In the genomic region with DNA sequence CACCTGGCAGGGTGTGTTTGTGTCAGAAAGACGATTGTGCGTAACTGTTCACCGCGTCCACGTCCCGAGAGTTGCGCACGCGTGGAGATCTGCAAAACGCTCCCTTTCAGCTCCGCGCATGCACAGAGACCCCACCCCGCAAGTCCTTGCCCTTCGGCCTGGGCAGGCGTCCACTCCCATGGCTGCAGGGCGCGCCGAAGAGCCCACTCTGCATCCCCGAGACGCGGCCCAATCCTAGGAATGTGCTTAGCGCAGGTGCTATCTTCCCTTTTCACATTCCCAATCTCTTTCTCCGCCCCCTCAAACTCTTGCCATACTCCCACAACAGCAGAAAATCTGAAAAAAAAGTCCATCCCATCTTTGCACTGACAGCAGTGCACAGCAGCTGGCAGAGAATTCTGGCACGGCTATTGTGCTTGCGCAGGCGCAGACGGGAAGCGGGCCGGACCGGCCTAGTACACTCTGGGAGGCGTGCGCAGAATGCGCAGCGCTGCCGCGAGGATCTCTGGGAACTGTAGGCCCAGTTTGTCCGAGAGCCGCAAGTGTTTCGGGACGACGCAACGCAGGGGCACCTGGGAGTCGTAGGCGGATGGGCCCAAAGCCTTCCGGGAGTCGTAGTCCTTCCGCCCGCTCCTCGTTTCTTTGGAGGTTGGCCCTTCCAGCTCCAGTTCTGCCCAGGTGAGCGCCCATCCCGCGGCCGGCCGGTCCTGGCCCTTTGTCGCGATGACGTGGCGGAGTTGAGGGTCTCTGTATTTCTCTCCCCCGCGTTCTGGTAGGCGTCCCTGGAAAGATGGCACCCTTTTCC, we compare ENCODE assay signal across 8 cellular contexts. TPM values are rescaled to one million over a fixed set of nuclear protein-coding genes. Genes with fewer than 3 reads are reported as not detected.
A peak's percentile ranks its signal among the peaks of the same experiment; 100 is the strongest.
DNase-seq lines count a peak whose midpoint lies in the region; ATAC-seq, FAIRE-seq and TF ChIP-seq lines count a peak whose summit lies in the region.

No MANE protein-coding gene starts in this region.

- H3K27ac ChIP-seq in cardiac muscle cell (peak overlapping the region; percentile 13), pancreas (peak overlapping the region in 2 of 4 donors; percentile 33 to 44), tibial artery (peak overlapping the region; percentile 34 to 66)

- ATAC-seq in HG02678 (IDR thresholded peaks at IDR 0.05; ENCODE audit: unreplicated experiment) (peak; percentile 100), pancreas (peak; percentile 99 to 100 (median 100))

- intact Hi-C loops in pancreas (cut with DNase I) = no loop called here
- intact Hi-C loops in tibial artery (cut with DNase I; ENCODE audit: low total_unique reads) = loop anchor here (10.0 kb wide), 1 partner anchor 259 kb away; no protein-coding TSS in a partner anchor

- H3K4me1 ChIP-seq in adipocyte (ENCODE audit: control insufficient read depth, insufficient read depth, low read length) (peaks cover 6% of the 10 kb centered on the region), cardiac muscle cell (ENCODE audit: low read depth) (peaks cover 5% of the 10 kb centered on the region), pancreas (peaks cover 0 to 11% (median 0%) of the 10 kb centered on the region in 3 donors), tibial artery (peaks cover 3 to 18% (median 11%) of the 10 kb centered on the region in 4 donors)

- peak overlapping the region; percentile 76 for H3K9ac ChIP-seq in adipocyte (ENCODE audit: low read length)

- FAIRE-seq in pancreas (lab: Jason Lieb, UNC) = peak; percentile 82

- WGBS in pancreas, 2 donors = 0 to 1% methylated on average over 58 to 61 of the region's 61 CpGs

- peak; percentile 94 for DNase-seq in GM12864 (ENCODE audit: low read depth)
- peak; percentile 95 for DNase-seq in NCI-H128 (lab: John Stamatoyannopoulos, UW; ENCODE audit: unreplicated experiment)
- peak; percentile 76 to 86 for DNase-seq in SW 1271 (lab: John Stamatoyannopoulos, UW)
- peak; percentile 99 for DNase-seq in adipocyte (ENCODE audit: low read depth)
- peak; percentile 98 to 99 for DNase-seq in cardiac muscle cell (ENCODE audit: low read depth in 1 of 2, low spot score in 1 of 2)
- DNase-seq in pancreas = peak; percentile 98 to 100 (median 99)
- peak; percentile 99 for DNase-seq in tibial artery

- H3K9me3 ChIP-seq in adipocyte (ENCODE audit: control insufficient read depth, low read length) (no peaks in the 10 kb centered on the region), cardiac muscle cell (ENCODE audit: low read depth) (no peaks in the 10 kb centered on the region), pancreas (no peaks in the 10 kb centered on the region), tibial artery (no peaks in the 10 kb centered on the region)

- TF ChIP-seq CTCF in GM12864 (IDR thresholded peaks at IDR 0.05; ENCODE audit: low read depth, low read length, missing control alignments) (no peak), cardiac muscle cell (IDR thresholded peaks at IDR 0.05; ENCODE audit: low read depth, low read length) (no peak), pancreas (IDR thresholded peaks at IDR 0.05) (no peak), tibial artery (IDR thresholded peaks at IDR 0.05) (no peak)

- H3K27me3 ChIP-seq in adipocyte (replicated peaks; ENCODE audit: control insufficient read depth, insufficient read depth, low read length) = no peaks in the 10 kb centered on the region
- H3K27me3 ChIP-seq in cardiac muscle cell = no peaks in the 10 kb centered on the region
- no peaks in the 10 kb centered on the region for H3K27me3 ChIP-seq in pancreas
- H3K27me3 ChIP-seq in tibial artery = peaks cover 0 to 14% of the 10 kb centered on the region in 2 donors

- H3K36me3 ChIP-seq in adipocyte (ENCODE audit: control insufficient read depth, insufficient read depth, low read length, severe bottlenecking) = no peaks in the 10 kb centered on the region
- no peaks in the 10 kb centered on the region for H3K36me3 ChIP-seq in cardiac muscle cell
- no peaks in the 10 kb centered on the region for H3K36me3 ChIP-seq in pancreas
- no peaks in the 10 kb centered on the region for H3K36me3 ChIP-seq in tibial artery

- peak overlapping the region; percentile 66 for H3K4me3 ChIP-seq in GM12864 (ENCODE audit: low read depth, low read length)
- peak overlapping the region; percentile 87 for H3K4me3 ChIP-seq in adipocyte (ENCODE audit: low read length)
- H3K4me3 ChIP-seq in cardiac muscle cell = peak overlapping the region; percentile 53
- peak overlapping the region; percentile 42 to 81 (median 65) for H3K4me3 ChIP-seq in pancreas
- H3K4me3 ChIP-seq in tibial artery = peak overlapping the region; percentile 59 to 63

RNA-seq across cellular contexts. Expression of gene ZNF175, which starts 23.1 kb away (rescaled TPM):
- 4.4 and 7.0 TPM in 2 replicates for total RNA-seq in cardiac muscle cell
- polyA plus RNA-seq in cardiac muscle cell = 2.3 and 3.6 TPM in 2 replicates
- total RNA-seq in pancreas = 1 to 10 TPM; 3.0 to 8.0 (median 4.6) TPM
- polyA plus RNA-seq in pancreas = 1 to 10 TPM; 2.0 to 2.6 TPM

RNA-seq across cellular contexts. Expression of gene SIGLEC5, which starts 36.0 kb away (rescaled TPM):
- total RNA-seq in cardiac muscle cell (not detected in 2 replicates), pancreas (under 1 TPM in 1 of 6 donors, not detected in 5; 0.37 TPM)
- polyA plus RNA-seq in cardiac muscle cell (not detected in 2 replicates), pancreas (under 1 TPM; 0.05 to 0.11 TPM)

RNA-seq across cellular contexts. Expression of gene SIGLEC14, which starts 52.5 kb away (rescaled TPM):
- not detected in 2 replicates for total RNA-seq in cardiac muscle cell
- not detected in 2 replicates for polyA plus RNA-seq in cardiac muscle cell
- 1 to 10 TPM in 4 of 6 donors, under 1 TPM in 1, not detected in 1; 0.37 to 5.0 (median 1.6) TPM for total RNA-seq in pancreas
- polyA plus RNA-seq in pancreas = under 1 TPM; 0.12 to 0.27 TPM
